In genomic region chr3:189148090-189148507, GRCh38 we compare ENCODE assay signal across 8 cellular contexts. TPM values are rescaled to one million over a fixed set of nuclear protein-coding genes. Genes with fewer than 3 reads are reported as not detected.
DNase-seq lines count a peak whose midpoint lies in the region; ATAC-seq lines count a peak whose summit lies in the region.

No MANE protein-coding gene starts in this region.

- H3K27ac Mint-ChIP-seq in activated naive CD4-positive, alpha-beta T cell treated with anti-CD3 and anti-CD28 coated beads, Interleukin-2, amount 10 ng/mL, durations not matched to agents 7 days and 5 days: no peak overlapping the region

- no peak overlapping the region for H2BK12ac ChIP-seq in trophoblast cell (ENCODE audit: low read length)

- no peak overlapping the region for H3K4me3 ChIP-seq in trophoblast cell (ENCODE audit: low read depth, low read length)

- no peak overlapping the region for H3K27ac ChIP-seq in trophoblast cell (ENCODE audit: low read depth, low read length)

- H4K91ac ChIP-seq in trophoblast cell (ENCODE audit: low read depth, low read length): no peak overlapping the region

- H3K4ac ChIP-seq in trophoblast cell (ENCODE audit: low read depth, low read length): no peak overlapping the region

- H3K27me3 Mint-ChIP-seq in activated naive CD4-positive, alpha-beta T cell treated with anti-CD3 and anti-CD28 coated beads, Interleukin-2, amount 10 ng/mL, durations not matched to agents 7 days and 5 days: peaks cover 7% of the 10 kb centered on the region

- H4K12ac ChIP-seq in trophoblast cell (ENCODE audit: low read depth, low read length): no peak overlapping the region

- H3K4me1 ChIP-seq in trophoblast cell (ENCODE audit: control insufficient read depth in 1 of 2, insufficient read depth in 2 of 2, low read length in 2 of 2): peaks cover 2 to 3% of the 10 kb centered on the region in 2 experiments

- intact Hi-C loops in head of caudate nucleus (cut with DNase I): loop anchor here (2.0 to 10.0 kb wide), 2 partner anchors 193 to 1409 kb away; no protein-coding TSS in a partner anchor

- no peak overlapping the region for H4K8ac ChIP-seq in trophoblast cell (ENCODE audit: low read depth, low read length)

- H3K4me1 Mint-ChIP-seq in activated naive CD4-positive, alpha-beta T cell treated with anti-CD3 and anti-CD28 coated beads, Interleukin-2, amount 10 ng/mL, durations not matched to agents 7 days and 5 days: peaks cover 37% of the 10 kb centered on the region

- H3K79me1 ChIP-seq in trophoblast cell (ENCODE audit: low read length): no peaks in the 10 kb centered on the region

- CTCF ChIA-PET in activated naive CD4-positive, alpha-beta T cell treated with anti-CD3 and anti-CD28 coated beads, Interleukin-2, amount 10 ng/mL, durations not matched to agents 7 days and 5 days (lab: Charles Lee): interaction anchor here (0.8 to 2.3 kb wide), 9 partner anchors 9 to 1411 kb away, joined by 3 to 20 read pairs (median 5); no protein-coding TSS in a partner anchor

- no peak overlapping the region for H2AFZ ChIP-seq in trophoblast cell (ENCODE audit: insufficient read depth, low read length, poor library complexity)

- DNase-seq in DMS153 treated with DMSO at 0.1 percent for 48 hours (lab: John Stamatoyannopoulos, UW; ENCODE audit: unreplicated experiment): peak; percentile 69
- DNase-seq in Kasumi-1 (lab: John Stamatoyannopoulos, UW): peak; percentile 66 to 78
- DNase-seq in SK-N-DZ (ENCODE audit: low spot score): peak; percentile 77
- DNase-seq in activated naive CD4-positive, alpha-beta T cell treated with anti-CD3 and anti-CD28 coated beads, Interleukin-2, amount 10 ng/mL, durations not matched to agents 7 days and 5 days: peak; percentile 79
- peak; percentile 12 to 88 (median 69) for DNase-seq in head of caudate nucleus
- peak; percentile 55 to 81 for DNase-seq in trophoblast cell
- DNase-seq in ureter (ENCODE audit: low spot score): peak; percentile 82

- no peak overlapping the region for H3K23ac ChIP-seq in trophoblast cell (ENCODE audit: low read length)

- H3K9ac ChIP-seq in trophoblast cell (ENCODE audit: low read length): no peak overlapping the region

- no peaks in the 10 kb centered on the region for H3K36me3 ChIP-seq in trophoblast cell (ENCODE audit: control insufficient read depth in 1 of 2, insufficient read depth in 2 of 2, low read length in 2 of 2)

- peak; percentile 79 for ATAC-seq in GM21528 (IDR thresholded peaks at IDR 0.05; ENCODE audit: low FRiP score, unreplicated experiment)

- no peak overlapping the region for H2AK5ac ChIP-seq in trophoblast cell (ENCODE audit: low read length)

- no peak overlapping the region for H3K18ac ChIP-seq in trophoblast cell (ENCODE audit: low read length)

- no peak overlapping the region for H2BK120ac ChIP-seq in trophoblast cell (ENCODE audit: insufficient read depth, low read length, poor library complexity)

- H2BK5ac ChIP-seq in trophoblast cell (ENCODE audit: low read depth, low read length, poor library complexity): no peak overlapping the region

- H3K36me3 Mint-ChIP-seq in activated naive CD4-positive, alpha-beta T cell treated with anti-CD3 and anti-CD28 coated beads, Interleukin-2, amount 10 ng/mL, durations not matched to agents 7 days and 5 days: no peaks in the 10 kb centered on the region

- no peaks in the 10 kb centered on the region for H3K9me3 Mint-ChIP-seq in activated naive CD4-positive, alpha-beta T cell treated with anti-CD3 and anti-CD28 coated beads, Interleukin-2, amount 10 ng/mL, durations not matched to agents 7 days and 5 days

- H3K27me3 ChIP-seq in trophoblast cell (ENCODE audit: insufficient read depth, low read length): no peaks in the 10 kb centered on the region

- WGBS in trophoblast cell (ENCODE audit: extremely low coverage, insufficient coverage, insufficient read length): no CpG with 5 or more reads among the region's 6 CpGs

- no peaks in the 10 kb centered on the region for H3K9me3 ChIP-seq in trophoblast cell (ENCODE audit: insufficient read depth, low read depth, low read length)

- H3K14ac ChIP-seq in trophoblast cell (ENCODE audit: low read length): no peak overlapping the region

- no peaks in the 10 kb centered on the region for H3K79me2 ChIP-seq in trophoblast cell (ENCODE audit: control insufficient read depth, insufficient read depth, low read length, poor library complexity)

- no peak overlapping the region for H3K4me3 Mint-ChIP-seq in activated naive CD4-positive, alpha-beta T cell treated with anti-CD3 and anti-CD28 coated beads, Interleukin-2, amount 10 ng/mL, durations not matched to agents 7 days and 5 days

- no peak overlapping the region for H3K4me2 ChIP-seq in trophoblast cell (ENCODE audit: low read length)

RNA-seq across cellular contexts. Expression of gene TPRG1, which starts 23.7 kb away (rescaled TPM):
- 0.03 and 0.08 TPM in 2 replicates for polyA plus RNA-seq in SK-N-DZ (2014; cell fraction: cytosol; rRNA removed)
- polyA plus RNA-seq in SK-N-DZ (2014; cell fraction: nucleus; rRNA removed): 0.05 and 0.32 TPM in 2 replicates
- 0.26 and 0.31 TPM in 2 replicates for polyA plus RNA-seq in trophoblast cell (2013)
- total RNA-seq in ureter: 6.2 TPM
